In the genomic region with DNA sequence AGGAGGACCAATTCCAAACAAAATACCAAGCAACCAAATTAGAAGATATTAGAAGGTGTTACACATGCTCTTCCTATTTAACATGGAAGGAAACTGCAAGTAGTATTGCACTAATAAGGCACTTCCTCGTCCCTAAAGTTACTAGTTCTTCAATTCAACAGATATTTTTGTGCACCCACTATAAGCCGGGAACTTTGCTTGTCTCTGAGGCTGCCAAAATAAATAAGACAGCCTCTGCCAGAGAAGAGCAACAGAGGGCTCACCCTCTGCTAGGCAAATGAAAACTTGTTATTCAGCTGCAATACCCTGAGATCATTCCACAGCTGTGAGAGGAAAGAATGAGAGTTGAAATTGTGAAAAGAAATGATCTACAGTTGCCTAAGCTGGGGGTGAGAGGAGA, we compare ENCODE assay signal across 1 cellular context.
TF ChIP-seq lines count a peak whose summit lies in the region.

No MANE protein-coding gene starts in this region.

TF ChIP-seq in SK-N-SH, 30 proteins besides CTCF, POLR2A, EP300 and RAD21:
- no peak for TF ChIP-seq YY1 (IDR thresholded peaks at IDR 0.05; ENCODE audit: low read depth)
- TF ChIP-seq RFX5 (IDR thresholded peaks at IDR 0.05; ENCODE audit: low read length) = no peak
- TF ChIP-seq, protein P1, sequence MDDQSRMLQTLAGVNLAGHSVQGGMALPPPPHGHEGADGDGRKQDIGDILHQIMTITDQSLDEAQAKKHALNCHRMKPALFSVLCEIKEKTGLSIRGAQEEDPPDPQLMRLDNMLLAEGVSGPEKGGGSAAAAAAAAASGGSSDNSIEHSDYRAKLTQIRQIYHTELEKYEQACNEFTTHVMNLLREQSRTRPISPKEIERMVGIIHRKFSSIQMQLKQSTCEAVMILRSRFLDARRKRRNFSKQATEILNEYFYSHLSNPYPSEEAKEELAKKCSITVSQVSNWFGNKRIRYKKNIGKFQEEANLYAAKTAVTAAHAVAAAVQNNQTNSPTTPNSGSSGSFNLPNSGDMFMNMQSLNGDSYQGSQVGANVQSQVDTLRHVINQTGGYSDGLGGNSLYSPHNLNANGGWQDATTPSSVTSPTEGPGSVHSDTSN (IDR thresholded peaks at IDR 0.05) = no peak
- TF ChIP-seq FOXM1 (IDR thresholded peaks at IDR 0.05; ENCODE audit: low read depth) = no peak
- TF ChIP-seq MEF2A (IDR thresholded peaks at IDR 0.05; ENCODE audit: borderline replicate concordance, low read depth) = no peak
- TF ChIP-seq GATA2 (CRISPR knock-in tag; IDR thresholded peaks at IDR 0.05) = no peak
- no peak for TF ChIP-seq EZH2phosphoT487 (IDR thresholded peaks at IDR 0.05; ENCODE audit: borderline replicate concordance, low read depth)
- no peak for TF ChIP-seq NFIC (IDR thresholded peaks at IDR 0.05; ENCODE audit: borderline replicate concordance)
